Comparison of ENCODE assay signal across 9 cellular contexts in genomic region chr16:1535391-1536291, GRCh38. TPM values are rescaled to one million over a fixed set of nuclear protein-coding genes. Genes with fewer than 3 reads are reported as not detected.
A peak's percentile ranks its signal among the peaks of the same experiment; 100 is the strongest.
DNase-seq lines count a peak whose midpoint lies in the region; ATAC-seq and TF ChIP-seq lines count a peak whose summit lies in the region.
"Had no signal": no experiment of that assay in that cellular context is flagged by ENCODE, and none has a peak within 500 bp of the region (broad histone marks: within the 10 kb centered on the region; RNA-seq: fewer than 3 reads in every experiment).

No MANE protein-coding gene starts in this region.

- TF ChIP-seq CTCF in transverse colon (IDR thresholded peaks at IDR 0.05) = no peak
- no peak for TF ChIP-seq CTCF in lower leg skin (IDR thresholded peaks at IDR 0.05)

- no peak overlapping the region for H2BK5ac ChIP-seq in mesenchymal stem cell (ENCODE audit: low read depth, low read length, poor library complexity, severe bottlenecking)

- H3K9ac ChIP-seq in mesenchymal stem cell (ENCODE audit: low read length) = peak overlapping the region; percentile 83

- H2AK5ac ChIP-seq in mesenchymal stem cell (ENCODE audit: low read length, severe bottlenecking) = no peak overlapping the region

- in situ Hi-C loops in transverse colon (cut with MboI; ENCODE audit: low pct_ligation_motif_present in 1 of 4, low pct_unique_long_range_greater_than_20kb in 1 of 4, low sequenced_read_pairs in 3 of 4) = no loop called here

- H3K4me3 Mint-ChIP-seq in central memory CD8-positive, alpha-beta T cell = peak overlapping the region; percentile 92

- ATAC-seq in Right ventricle myocardium inferior (no peak), HG02981 (IDR thresholded peaks at IDR 0.05; ENCODE audit: unreplicated experiment) (no peak)
- ATAC-seq in central memory CD8-positive, alpha-beta T cell (replicated peaks; ENCODE audit: extremely low read depth, poor library complexity, severe bottlenecking) = peak; percentile 41

- H3K27ac Mint-ChIP-seq in central memory CD8-positive, alpha-beta T cell (ENCODE audit: low read depth) = peak overlapping the region; percentile 86

- peak overlapping the region in 1 of 2 experiments; percentile 46 for H3K4ac ChIP-seq in mesenchymal stem cell (ENCODE audit: low read depth in 1 of 2, low read length in 2 of 2)

- no peak overlapping the region for H2BK15ac ChIP-seq in mesenchymal stem cell (ENCODE audit: low read depth, poor library complexity, severe bottlenecking)

- H3K4me3 ChIP-seq in mesenchymal stem cell (ENCODE audit: insufficient read depth in 1 of 2, low read depth in 1 of 2, low read length in 2 of 2) (peak overlapping the region in 1 of 2 experiments; percentile 77), transverse colon (peak overlapping the region; percentile 30 to 53 (median 41)), lower leg skin (ENCODE audit: low read depth, poor library complexity, severe bottlenecking) (no peak overlapping the region)

- H2AFZ ChIP-seq in mesenchymal stem cell (ENCODE audit: low read depth, low read length) = no peak overlapping the region

- H3K23ac ChIP-seq in mesenchymal stem cell (ENCODE audit: low read length in 2 of 2) = no peak overlapping the region

- H3K14ac ChIP-seq in mesenchymal stem cell (ENCODE audit: low read length in 2 of 2) = peak overlapping the region in 1 of 2 experiments; percentile 91

- WGBS in mesenchymal stem cell = 86% methylated on average over 39 of the region's 39 CpGs
- WGBS in transverse colon (ENCODE audit: low coverage in 1 of 2), 2 donors = 67% methylated on average over 33 of the region's 39 CpGs; no CpG with 5 or more reads in 1 of the 2 donors
- 51 to 72% methylated on average over 39 of the region's 39 CpGs for WGBS in lower leg skin, 2 donors

- H3K18ac ChIP-seq in mesenchymal stem cell (ENCODE audit: low read depth in 1 of 2, low read length in 2 of 2) = peak overlapping the region; percentile 38 to 44

- H4K8ac ChIP-seq in mesenchymal stem cell (ENCODE audit: low read length) = peak overlapping the region; percentile 69

- H3K27ac ChIP-seq in mesenchymal stem cell (ENCODE audit: low read length, poor library complexity, severe bottlenecking) (no peak overlapping the region), transverse colon (peak overlapping the region; percentile 80 to 97 (median 86))

- TF ChIP-seq POLR2A in transverse colon (IDR thresholded peaks at IDR 0.05) (no peak), lower leg skin (IDR thresholded peaks at IDR 0.05) (no peak)

- H3K36me3 ChIP-seq in mesenchymal stem cell (ENCODE audit: control insufficient read depth in 1 of 2, insufficient read depth in 2 of 2, low read depth in 1 of 2, low read length in 2 of 2) = peaks cover 33 to 67% of the 10 kb centered on the region in 2 experiments
- no peaks in the 10 kb centered on the region for H3K36me3 ChIP-seq in transverse colon

- H3K79me1 ChIP-seq in mesenchymal stem cell (replicated peaks; ENCODE audit: low read length, poor library complexity, severe bottlenecking) = peaks cover 51% of the 10 kb centered on the region

- TF ChIP-seq EP300 in transverse colon (IDR thresholded peaks at IDR 0.05; ENCODE audit: low read depth) = no peak

- DNase-seq in Right ventricle myocardium inferior (ENCODE audit: missing footprints) (peak; percentile 64), cardiac septum (ENCODE audit: low spot score) (no peak), mesenchymal stem cell (no peak), transverse colon (no peak), HuH-7.5 (ENCODE audit: low spot score) (no peak), lower leg skin (ENCODE audit: low spot score in 2 of 2) (no peak)
- DNase-seq in central memory CD8-positive, alpha-beta T cell (ENCODE audit: low spot score in 2 of 2) = no peak
- DNase-seq: KG1 had no signal

- no peaks in the 10 kb centered on the region for H3K27me3 Mint-ChIP-seq in central memory CD8-positive, alpha-beta T cell

- peaks cover 40% of the 10 kb centered on the region for H3K4me1 Mint-ChIP-seq in central memory CD8-positive, alpha-beta T cell

- peak overlapping the region in 1 of 2 experiments; percentile 45 for H2BK12ac ChIP-seq in mesenchymal stem cell (ENCODE audit: low read length in 2 of 2)

- H3K27me3 ChIP-seq in mesenchymal stem cell (ENCODE audit: control insufficient read depth in 1 of 2, insufficient read depth in 1 of 2, low read length in 2 of 2) (no peaks in the 10 kb centered on the region), transverse colon (no peaks in the 10 kb centered on the region)

- H3K36me3 Mint-ChIP-seq in central memory CD8-positive, alpha-beta T cell (ENCODE audit: insufficient read depth) = peaks cover 27% of the 10 kb centered on the region

- H3K9me3 ChIP-seq in mesenchymal stem cell (ENCODE audit: control insufficient read depth, low read length) (no peaks in the 10 kb centered on the region), transverse colon (no peaks in the 10 kb centered on the region)

- intact Hi-C loops in Right ventricle myocardium inferior (cut with DNase I) (no loop called here), cardiac septum (cut with DNase I) (loop anchor here (5.0 kb wide), 1 partner anchor 77 kb away; the partner anchor contains the start of genes CRAMP1 and IFT140), transverse colon (cut with DNase I; ENCODE audit: low total_unique reads) (no loop called here), lower leg skin (cut with DNase I; ENCODE audit: low total_unique reads) (no loop called here)

- H3K9me3 Mint-ChIP-seq in central memory CD8-positive, alpha-beta T cell = no peaks in the 10 kb centered on the region

- peaks cover 24% of the 10 kb centered on the region for H3K4me1 ChIP-seq in mesenchymal stem cell (ENCODE audit: control insufficient read depth, insufficient read depth, low read depth, low read length)
- H3K4me1 ChIP-seq in transverse colon = peaks cover 12 to 49% (median 25%) of the 10 kb centered on the region in 4 donors

- H4K91ac ChIP-seq in mesenchymal stem cell (ENCODE audit: low read length) = peak overlapping the region; percentile 70

- H2BK120ac ChIP-seq in mesenchymal stem cell (ENCODE audit: low read depth, low read length) = no peak overlapping the region

- no peak overlapping the region for H3K4me2 ChIP-seq in mesenchymal stem cell (ENCODE audit: low read length, poor library complexity, severe bottlenecking)

RNA-seq across cellular contexts. Expression of gene TMEM204, which starts 2.2 kb away (rescaled TPM):
- total RNA-seq in Right ventricle myocardium inferior (30.7 TPM), cardiac septum (19.8 TPM), transverse colon (10 to 100 TPM in 3 of 4 donors, 1 to 10 TPM in 1; 9.4 to 22.5 (median 13.3) TPM), lower leg skin (10 to 100 TPM; 13.7 to 26.0 (median 26.0) TPM)
- 12.5 TPM for polyA plus RNA-seq in mesenchymal stem cell (2013, experiment 1 of 2)
- polyA plus RNA-seq in mesenchymal stem cell (2013, experiment 2 of 2) = 13.0 TPM

RNA-seq across cellular contexts. Expression of gene TELO2, which starts 42.5 kb away (rescaled TPM):
- 18.9 TPM for total RNA-seq in Right ventricle myocardium inferior
- 17.7 TPM for total RNA-seq in cardiac septum
- 10.0 TPM for polyA plus RNA-seq in mesenchymal stem cell (2013, experiment 1 of 2)
- polyA plus RNA-seq in mesenchymal stem cell (2013, experiment 2 of 2) = 10.2 TPM
- 10 to 100 TPM; 22.2 to 98.1 (median 49.6) TPM for total RNA-seq in transverse colon
- total RNA-seq in lower leg skin = 10 to 100 TPM; 23.1 to 40.0 (median 34.1) TPM

RNA-seq across cellular contexts. Expression of gene PTX4, which starts 46.9 kb away (rescaled TPM):
- total RNA-seq in Right ventricle myocardium inferior (not detected), cardiac septum (not detected), transverse colon (not detected), lower leg skin (not detected)
- not detected for polyA plus RNA-seq in mesenchymal stem cell (2013, experiment 1 of 2)
- polyA plus RNA-seq in mesenchymal stem cell (2013, experiment 2 of 2) = not detected
